8 cellular contexts compared by ENCODE assay signal in the genomic region with DNA sequence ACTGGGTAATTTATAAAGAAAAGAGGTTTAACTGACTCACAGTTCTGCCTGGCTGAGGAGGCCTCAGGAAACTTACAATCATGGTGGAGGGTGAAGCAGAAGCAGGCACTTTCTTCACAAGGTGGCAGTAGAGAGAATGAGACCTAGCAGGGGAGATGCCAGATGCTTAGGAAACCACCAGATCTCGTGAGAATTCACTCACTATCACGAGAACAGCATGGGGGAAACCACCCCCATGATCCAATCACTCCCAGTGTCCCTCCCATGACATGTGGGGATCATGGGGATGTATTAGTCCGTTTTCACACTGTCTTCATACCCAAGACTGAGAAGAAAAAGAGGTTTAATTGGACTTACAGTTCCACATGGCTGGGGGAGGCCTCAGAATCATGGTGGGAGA. TPM values are rescaled to one million over a fixed set of nuclear protein-coding genes. Genes with fewer than 3 reads are reported as not detected.
A peak's percentile ranks its signal among the peaks of the same experiment; 100 is the strongest.
DNase-seq lines count a peak whose midpoint lies in the region; ATAC-seq and TF ChIP-seq lines count a peak whose summit lies in the region.
"Not testable (repeated sequence)": the region's sequence is repeated elsewhere in the genome, so short reads cannot be mapped to it uniquely, and the experiment has no call there.

No MANE protein-coding gene starts in this region.

- ATAC-seq in activated CD4-positive, alpha-beta T cell treated with anti-CD3 and anti-CD28 coated beads for 36 hours, result peak; percentile 59
- peak in 1 of 8 donors; percentile 34 for ATAC-seq in heart right ventricle

- POLR2A ChIA-PET in activated CD4-positive, alpha-beta T cell treated with anti-CD3 and anti-CD28 coated beads for 36 hours (lab: Charles Lee); MCF 10A (lab: Yijun Ruan, JAX): not testable (repeated sequence)

- H3K27ac ChIP-seq in heart right ventricle, result peak overlapping the region in 1 of 10 donors; percentile 15
- H3K27ac ChIP-seq in tibial artery, result peak overlapping the region; percentile 4 to 36

- peaks cover 7 to 16% (median 7%) of the 10 kb centered on the region in 3 donors for H3K4me1 Mint-ChIP-seq in IgD-negative memory B cell
- H3K4me1 Mint-ChIP-seq in activated CD4-positive, alpha-beta T cell treated with anti-CD3 and anti-CD28 coated beads for 36 hours, result peaks cover 14% of the 10 kb centered on the region
- H3K4me1 Mint-ChIP-seq in MCF 10A (ENCODE audit: insufficient read depth, unreplicated experiment), result peaks cover 10% of the 10 kb centered on the region

- peak overlapping the region; percentile 39 to 87 (median 61) for H3K27ac Mint-ChIP-seq in IgD-negative memory B cell
- peak overlapping the region; percentile 81 for H3K27ac Mint-ChIP-seq in activated CD4-positive, alpha-beta T cell treated with anti-CD3 and anti-CD28 coated beads for 36 hours
- not testable (repeated sequence) for H3K27ac Mint-ChIP-seq in MCF 10A (ENCODE audit: low read depth, unreplicated experiment)

- peak; percentile 27 for DNase-seq in DMS114 treated with DMSO at 0.1 percent for 48 hours (lab: John Stamatoyannopoulos, UW; ENCODE audit: unreplicated experiment)
- DNase-seq in NOMO-1 treated with dmso at 0.1 percent for 144 hours (lab: John Stamatoyannopoulos, UW; ENCODE audit: unreplicated experiment), result peak; percentile 9
- DNase-seq in activated CD4-positive, alpha-beta T cell treated with anti-CD3 and anti-CD28 coated beads for 36 hours, result peak; percentile 65
- DNase-seq in MCF 10A (ENCODE audit: unreplicated experiment), result peak; percentile 77
- DNase-seq in heart right ventricle, result peak in 1 of 2 donors; percentile 29
- peak; percentile 47 for DNase-seq in non-pigmented ciliary epithelial cell (ENCODE audit: low read depth)
- DNase-seq in tibial artery, result not testable (repeated sequence)

- intact Hi-C loops in activated CD4-positive, alpha-beta T cell treated with anti-CD3 and anti-CD28 coated beads for 36 hours (cut with DNase I, micrococcal nuclease), result loop anchor here (1.0 to 10.0 kb wide), 7 partner anchors 72 to 498 kb away; partner anchors contain the start of genes BRSK2 (in 1 of the 2), CD151 (in 1 of the 2), CTSD (in 1 of the 2) and DUSP8 (in 1 of the 2)
- intact Hi-C loops in MCF 10A (cut with micrococcal nuclease), result loop anchor here (2.0 kb wide), 1 partner anchor 250 kb away; no protein-coding TSS in a partner anchor
- intact Hi-C loops in heart right ventricle (cut with DNase I), result loop anchor here in 2 of 10 donors (10.0 kb wide), 1 partner anchor 250 kb away; no protein-coding TSS in a partner anchor
- intact Hi-C loops in tibial artery (cut with DNase I; ENCODE audit: low total_unique reads), result not testable (repeated sequence)

- H3K27me3 ChIP-seq in heart right ventricle, tibial artery: not testable (repeated sequence)

- not testable (repeated sequence) for H3K4me3 ChIP-seq in heart right ventricle, tibial artery

- H3K27me3 Mint-ChIP-seq in IgD-negative memory B cell; activated CD4-positive, alpha-beta T cell treated with anti-CD3 and anti-CD28 coated beads for 36 hours; MCF 10A (ENCODE audit: insufficient read depth, unreplicated experiment): not testable (repeated sequence)

- CTCF ChIA-PET in activated CD4-positive, alpha-beta T cell treated with anti-CD3 and anti-CD28 coated beads for 36 hours (lab: Charles Lee); MCF 10A (lab: Yijun Ruan, JAX): not testable (repeated sequence)

- peaks cover 0 to 12% (median 9%) of the 10 kb centered on the region in 3 donors for H3K9me3 Mint-ChIP-seq in IgD-negative memory B cell
- H3K9me3 Mint-ChIP-seq in activated CD4-positive, alpha-beta T cell treated with anti-CD3 and anti-CD28 coated beads for 36 hours (ENCODE audit: low read depth), result peaks cover 11% of the 10 kb centered on the region
- H3K9me3 Mint-ChIP-seq in MCF 10A (ENCODE audit: unreplicated experiment), result not testable (repeated sequence)

- BruUV-seq in MCF 10A (replicated peaks; lab: Mats Ljungman, UMichigan), result not testable (repeated sequence)

- 27 to 35% methylated on average over 3 of the region's 3 CpGs for WGBS in heart right ventricle, 2 donors

- H3K4me1 ChIP-seq in heart right ventricle (peaks cover 4 to 24% (median 15%) of the 10 kb centered on the region in 9 donors), tibial artery (peaks cover 0 to 16% (median 13%) of the 10 kb centered on the region in 4 donors)

- peak; percentile 37 for TF ChIP-seq CTCF in MCF 10A (IDR thresholded peaks at IDR 0.05; ENCODE audit: unreplicated experiment)
- peak in 7 of 9 donors; percentile 41 to 60 (median 51) for TF ChIP-seq CTCF in heart right ventricle (IDR thresholded peaks at IDR 0.05)
- peak; percentile 36 to 40 for TF ChIP-seq CTCF in tibial artery (IDR thresholded peaks at IDR 0.05)

- H3K4me3 Mint-ChIP-seq in IgD-negative memory B cell; activated CD4-positive, alpha-beta T cell treated with anti-CD3 and anti-CD28 coated beads for 36 hours; MCF 10A (ENCODE audit: unreplicated experiment): not testable (repeated sequence)

- not testable (repeated sequence) for H3K36me3 ChIP-seq in heart right ventricle, tibial artery

- not testable (repeated sequence) for H3K9me3 ChIP-seq in heart right ventricle, tibial artery

- H3K36me3 Mint-ChIP-seq in IgD-negative memory B cell; activated CD4-positive, alpha-beta T cell treated with anti-CD3 and anti-CD28 coated beads for 36 hours (ENCODE audit: low read depth); MCF 10A (ENCODE audit: insufficient read depth, unreplicated experiment): not testable (repeated sequence)

RNA-seq across cellular contexts. Expression of gene MUC5B, which starts 41.6 kb away (rescaled TPM):
- polyA plus RNA-seq in IgD-negative memory B cell, result not detected
- not detected for total RNA-seq in activated CD4-positive, alpha-beta T cell treated with anti-CD3 and anti-CD28 coated beads for 36 hours
- total RNA-seq in MCF 10A (2022), result not detected in 2 replicates
- not detected for total RNA-seq in heart right ventricle
- polyA plus RNA-seq in heart right ventricle, result not detected

RNA-seq across cellular contexts. Expression of gene TOLLIP, which starts 45.0 kb away (rescaled TPM):
- 32.2 TPM for polyA plus RNA-seq in IgD-negative memory B cell
- 10 to 100 TPM; 29.6 to 45.8 TPM for total RNA-seq in activated CD4-positive, alpha-beta T cell treated with anti-CD3 and anti-CD28 coated beads for 36 hours
- total RNA-seq in MCF 10A (2022), result 58.5 and 58.8 TPM in 2 replicates
- 10 to 100 TPM; 34.3 to 53.6 (median 45.2) TPM for total RNA-seq in heart right ventricle
- polyA plus RNA-seq in heart right ventricle, result 10 to 100 TPM; 19.0 to 32.5 TPM
